34 cellular contexts compared by ENCODE assay signal in genomic region chr10:118969014-118969413, GRCh38.
"Had no signal": no experiment of that assay in that cellular context is flagged by ENCODE, and none has a peak within 500 bp of the region (broad histone marks: within the 10 kb centered on the region; RNA-seq: fewer than 3 reads in every experiment).

No MANE protein-coding gene starts in this region.

- H3K27ac Mint-ChIP-seq: activated B cell treated with CpG ODN at 0.5 μM for 24 hours; activated CD4-positive, alpha-beta memory T cell treated with anti-CD3 and anti-CD28 coated beads for 36 hours; activated naive CD4-positive, alpha-beta T cell treated with anti-CD3 and anti-CD28 coated beads, Interleukin-2, amount 10 ng/mL, durations not matched to agents 7 days and 5 days; activated naive CD8-positive, alpha-beta T cell; activated naive CD8-positive, alpha-beta T cell treated with anti-CD3 and anti-CD28 coated beads, Interleukin-2, amount 50 U/mL, for 24 hours; activated T-helper 1 cell treated with anti-CD3 and anti-CD28 coated beads, Interleukin-12 subunit alpha, Interleukin-12 subunit beta, Interleukin-2, Interleukin-4 antibody, amounts not matched to agents 30 ng/mL and 10 ng/mL and 1 ng/mL, durations not matched to agents 14 hours and 24 hours and 36 hours had no signal

- H3K27me3 ChIP-seq: cardiac muscle cell, Peyer's patch had no signal

- H3K4me1 Mint-ChIP-seq: activated B cell treated with CpG ODN at 0.5 μM for 24 hours; activated naive CD4-positive, alpha-beta T cell treated with anti-CD3 and anti-CD28 coated beads, Interleukin-2, amount 10 ng/mL, durations not matched to agents 7 days and 5 days; activated naive CD8-positive, alpha-beta T cell treated with anti-CD3 and anti-CD28 coated beads, Interleukin-2, amount 50 U/mL, for 24 hours had no signal

- H3K36me3 ChIP-seq: cardiac muscle cell, Peyer's patch, SJSA1 had no signal

- ATAC-seq: activated naive CD8-positive, alpha-beta T cell treated with anti-CD3 and anti-CD28 coated beads, Interleukin-2, amount 50 U/mL, for 24 hours; activated T-cell treated with anti-CD3 and anti-CD28 coated beads, Interleukin-2, amount 50 U/mL, for 4 hours; PC-3 had no signal

- DNase-seq: activated B cell treated with CpG ODN at 0.5 μM for 24 hours; activated CD4-positive, alpha-beta memory T cell treated with anti-CD3 and anti-CD28 coated beads for 36 hours; activated CD4-positive, alpha-beta T cell treated with anti-CD3 and anti-CD28 coated beads for 4 hours; activated CD4-positive, alpha-beta T cell treated with anti-CD3 and anti-CD28 coated beads, Interleukin-2, amount 50 U/mL, for 1 hour; activated CD4-positive, CD25-positive, alpha-beta regulatory T cell treated with anti-CD3 and anti-CD28 coated beads, Interleukin-2, amount 50 U/mL, for 72 hours; activated CD8-positive, alpha-beta memory T cell treated with anti-CD3 and anti-CD28 coated beads, Interleukin-2, amount 50 U/mL, for 4 hours; activated naive CD4-positive, alpha-beta T cell treated with anti-CD3 and anti-CD28 coated beads, Interleukin-2, amount 10 ng/mL, durations not matched to agents 7 days and 5 days; activated naive CD8-positive, alpha-beta T cell treated with anti-CD3 and anti-CD28 coated beads, Interleukin-2, amount 50 U/mL, for 24 hours; activated T-cell treated with anti-CD3 and anti-CD28 coated beads for 4 hours; activated T-cell treated with anti-CD3 and anti-CD28 coated beads, Interleukin-2, amount 50 U/mL, for 4 hours; anterior cingulate cortex; MM.1S; MV-4-11; NCI-H1092; NCI-H1436 treated with DMSO at 0.1 percent for 48 hours; NCI-H1694 treated with DMSO at 0.1 percent for 48 hours; NCI-H2029; NCI-H345; NCI-H524 treated with DMSO at 0.1 percent for 48 hours; NCI-H748 treated with DMSO at 0.1 percent for 48 hours; NK-92 treated with Interleukin-12 subunit alpha and Interleukin-12 subunit beta, amount 100 ng/mL, for 24 hours; PC-3; Peyer's patch; SHP77 treated with DMSO at 0.1 percent for 48 hours; SW 1271; T-helper 1 cell; T-helper 2 cell; T-helper 9 cell had no signal

- H3K4me3 Mint-ChIP-seq: activated B cell treated with CpG ODN at 0.5 μM for 24 hours; activated CD4-positive, alpha-beta memory T cell treated with anti-CD3 and anti-CD28 coated beads for 36 hours; activated naive CD4-positive, alpha-beta T cell treated with anti-CD3 and anti-CD28 coated beads, Interleukin-2, amount 10 ng/mL, durations not matched to agents 7 days and 5 days; activated naive CD8-positive, alpha-beta T cell; activated naive CD8-positive, alpha-beta T cell treated with anti-CD3 and anti-CD28 coated beads, Interleukin-2, amount 50 U/mL, for 24 hours; activated T-cell treated with anti-CD3 and anti-CD28 coated beads, Interleukin-2, amount 50 U/mL, for 4 hours; activated T-helper 1 cell treated with anti-CD3 and anti-CD28 coated beads, Interleukin-12 subunit alpha, Interleukin-12 subunit beta, Interleukin-2, Interleukin-4 antibody, amounts not matched to agents 30 ng/mL and 10 ng/mL and 1 ng/mL, durations not matched to agents 14 hours and 24 hours and 36 hours had no signal

- H3K9me3 ChIP-seq: SJSA1 had no signal

- H3K9me3 Mint-ChIP-seq: activated naive CD4-positive, alpha-beta T cell treated with anti-CD3 and anti-CD28 coated beads, Interleukin-2, amount 10 ng/mL, durations not matched to agents 7 days and 5 days had no signal

- H3K4me1 ChIP-seq: Peyer's patch, SJSA1 had no signal

- H3K27ac ChIP-seq: cardiac muscle cell, KMS-11, Peyer's patch, SJSA1, VCaP had no signal

- H3K36me3 Mint-ChIP-seq: activated CD4-positive, alpha-beta memory T cell treated with anti-CD3 and anti-CD28 coated beads for 36 hours; activated naive CD4-positive, alpha-beta T cell treated with anti-CD3 and anti-CD28 coated beads, Interleukin-2, amount 10 ng/mL, durations not matched to agents 7 days and 5 days had no signal

- H3K4me3 ChIP-seq: cardiac muscle cell, Peyer's patch, SJSA1 had no signal
